In the genomic region with DNA sequence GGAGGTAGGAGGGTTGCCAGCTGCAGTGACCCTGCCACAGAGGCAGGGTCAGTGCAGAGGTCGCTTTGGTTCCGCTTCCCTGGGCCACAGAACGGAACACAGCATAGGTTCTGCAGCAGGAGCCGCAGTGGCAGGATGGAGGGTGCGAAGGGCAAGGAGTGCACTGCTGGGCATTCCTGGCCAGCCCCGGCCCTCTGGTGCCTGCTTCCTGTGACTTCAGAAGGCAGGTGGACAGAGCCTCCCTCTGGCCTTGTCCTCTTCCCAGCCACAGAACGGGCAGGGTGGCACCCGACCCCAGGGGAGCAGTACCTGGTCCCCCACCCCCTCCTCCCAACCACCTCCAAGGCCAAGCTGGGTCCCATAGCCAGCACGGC, we compare ENCODE assay signal across 1 cellular context.
TF ChIP-seq lines count a peak whose summit lies in the region.

No MANE protein-coding gene starts in this region.

TF ChIP-seq in GM23338, 12 proteins besides CTCF, POLR2A, EP300 and RAD21:
- TF ChIP-seq ZNF462 (CRISPR knock-in tag; IDR thresholded peaks at IDR 0.05) (no peak), ZNF114 (CRISPR knock-in tag; IDR thresholded peaks at IDR 0.05) (no peak), ZNF331 (CRISPR knock-in tag; IDR thresholded peaks at IDR 0.05; ENCODE audit: low read depth) (no peak), STAT1 (IDR thresholded peaks at IDR 0.05; ENCODE audit: unreplicated experiment) (no peak), CREB1 (CRISPR knock-in tag; IDR thresholded peaks at IDR 0.05; ENCODE audit: low read depth) (no peak), POLR2AphosphoS5 (IDR thresholded peaks at IDR 0.05; ENCODE audit: low read depth) (no peak), NANOG (IDR thresholded peaks at IDR 0.05; ENCODE audit: borderline replicate concordance) (no peak), EZH2phosphoT487 (IDR thresholded peaks at IDR 0.05; ENCODE audit: unreplicated experiment) (no peak), JUNB (IDR thresholded peaks at IDR 0.05; ENCODE audit: unreplicated experiment) (no peak), EZH2 (IDR thresholded peaks at IDR 0.05; ENCODE audit: low read depth, unreplicated experiment) (no peak)
- TF ChIP-seq, protein P1, sequence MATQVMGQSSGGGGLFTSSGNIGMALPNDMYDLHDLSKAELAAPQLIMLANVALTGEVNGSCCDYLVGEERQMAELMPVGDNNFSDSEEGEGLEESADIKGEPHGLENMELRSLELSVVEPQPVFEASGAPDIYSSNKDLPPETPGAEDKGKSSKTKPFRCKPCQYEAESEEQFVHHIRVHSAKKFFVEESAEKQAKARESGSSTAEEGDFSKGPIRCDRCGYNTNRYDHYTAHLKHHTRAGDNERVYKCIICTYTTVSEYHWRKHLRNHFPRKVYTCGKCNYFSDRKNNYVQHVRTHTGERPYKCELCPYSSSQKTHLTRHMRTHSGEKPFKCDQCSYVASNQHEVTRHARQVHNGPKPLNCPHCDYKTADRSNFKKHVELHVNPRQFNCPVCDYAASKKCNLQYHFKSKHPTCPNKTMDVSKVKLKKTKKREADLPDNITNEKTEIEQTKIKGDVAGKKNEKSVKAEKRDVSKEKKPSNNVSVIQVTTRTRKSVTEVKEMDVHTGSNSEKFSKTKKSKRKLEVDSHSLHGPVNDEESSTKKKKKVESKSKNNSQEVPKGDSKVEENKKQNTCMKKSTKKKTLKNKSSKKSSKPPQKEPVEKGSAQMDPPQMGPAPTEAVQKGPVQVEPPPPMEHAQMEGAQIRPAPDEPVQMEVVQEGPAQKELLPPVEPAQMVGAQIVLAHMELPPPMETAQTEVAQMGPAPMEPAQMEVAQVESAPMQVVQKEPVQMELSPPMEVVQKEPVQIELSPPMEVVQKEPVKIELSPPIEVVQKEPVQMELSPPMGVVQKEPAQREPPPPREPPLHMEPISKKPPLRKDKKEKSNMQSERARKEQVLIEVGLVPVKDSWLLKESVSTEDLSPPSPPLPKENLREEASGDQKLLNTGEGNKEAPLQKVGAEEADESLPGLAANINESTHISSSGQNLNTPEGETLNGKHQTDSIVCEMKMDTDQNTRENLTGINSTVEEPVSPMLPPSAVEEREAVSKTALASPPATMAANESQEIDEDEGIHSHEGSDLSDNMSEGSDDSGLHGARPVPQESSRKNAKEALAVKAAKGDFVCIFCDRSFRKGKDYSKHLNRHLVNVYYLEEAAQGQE (IDR thresholded peaks at IDR 0.05; ENCODE audit: unreplicated experiment): no peak
- TF ChIP-seq, protein P2, sequence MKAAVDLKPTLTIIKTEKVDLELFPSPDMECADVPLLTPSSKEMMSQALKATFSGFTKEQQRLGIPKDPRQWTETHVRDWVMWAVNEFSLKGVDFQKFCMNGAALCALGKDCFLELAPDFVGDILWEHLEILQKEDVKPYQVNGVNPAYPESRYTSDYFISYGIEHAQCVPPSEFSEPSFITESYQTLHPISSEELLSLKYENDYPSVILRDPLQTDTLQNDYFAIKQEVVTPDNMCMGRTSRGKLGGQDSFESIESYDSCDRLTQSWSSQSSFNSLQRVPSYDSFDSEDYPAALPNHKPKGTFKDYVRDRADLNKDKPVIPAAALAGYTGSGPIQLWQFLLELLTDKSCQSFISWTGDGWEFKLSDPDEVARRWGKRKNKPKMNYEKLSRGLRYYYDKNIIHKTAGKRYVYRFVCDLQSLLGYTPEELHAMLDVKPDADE (IDR thresholded peaks at IDR 0.05): no peak
